8 cellular contexts compared by ENCODE assay signal in the genomic region with DNA sequence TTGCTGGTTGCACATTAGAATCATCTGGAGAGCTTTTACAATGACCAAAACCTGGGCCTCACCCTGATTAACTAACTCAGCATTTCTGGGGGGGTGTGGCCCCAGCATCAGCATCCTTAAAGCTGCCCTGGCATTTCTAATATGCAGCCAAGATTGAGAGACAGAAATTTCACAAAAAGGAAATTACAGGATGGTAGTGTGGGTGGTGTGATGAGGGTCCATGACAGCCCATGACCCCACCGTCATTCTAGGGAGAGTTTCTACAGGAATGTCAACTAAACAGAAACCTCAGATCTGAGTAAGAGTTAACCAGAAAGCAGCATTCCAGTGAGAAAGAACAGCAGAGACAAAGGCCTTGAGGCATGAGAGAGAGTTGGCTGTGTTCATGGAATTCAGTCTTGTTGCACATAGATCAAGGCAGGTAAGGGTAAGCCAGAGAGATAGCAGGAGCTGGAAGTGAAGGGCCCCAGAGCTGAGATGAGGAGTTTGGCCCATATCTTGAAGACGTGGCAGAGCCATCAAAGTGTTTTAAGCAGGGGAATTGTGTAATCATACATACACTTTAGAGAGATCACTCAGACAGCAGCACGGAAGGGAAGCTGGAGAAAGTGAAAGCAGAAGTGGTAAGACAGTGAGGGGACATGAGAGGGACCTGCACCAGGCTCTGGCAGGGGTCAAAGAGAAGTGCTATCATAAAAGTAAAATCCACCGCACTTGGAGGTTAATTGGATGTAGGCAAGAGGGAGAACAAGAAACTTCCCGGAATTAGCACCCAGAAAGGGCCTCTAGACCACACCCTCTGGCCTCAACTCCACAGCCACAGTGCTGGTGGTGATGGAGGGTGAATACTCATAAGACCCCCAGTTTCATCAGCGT. TPM values are rescaled to one million over a fixed set of nuclear protein-coding genes. Genes with fewer than 3 reads are reported as not detected.
A peak's percentile ranks its signal among the peaks of the same experiment; 100 is the strongest.
DNase-seq lines count a peak whose midpoint lies in the region; ATAC-seq, FAIRE-seq and TF ChIP-seq lines count a peak whose summit lies in the region.

No MANE protein-coding gene starts in this region.

- CTCF ChIA-PET in activated CD8-positive, alpha-beta memory T cell treated with anti-CD3 and anti-CD28 coated beads, Interleukin-2, amount 10 ng/mL, durations not matched to agents 7 days and 5 days (lab: Charles Lee), result interaction anchor here (0.9 to 6.7 kb wide), 10 partner anchors 9 to 147 kb away, joined by 3 to 101 read pairs (median 4); partner anchors contain the start of gene TMSB10

- TF ChIP-seq CTCF in gastroesophageal sphincter (IDR thresholded peaks at IDR 0.05), result no peak

- TF ChIP-seq POLR2A in GM12892 (IDR thresholded peaks at IDR 0.05; ENCODE audit: low read depth, low read length) (peak; percentile 38; the same call in 1 of the 2 replicates), gastroesophageal sphincter (IDR thresholded peaks at IDR 0.05) (no peak)

- peak overlapping the region; percentile 91 for H2AFZ ChIP-seq in Karpas-422 (ENCODE audit: low read length)

- peak overlapping the region; percentile 72 for H3K4me3 Mint-ChIP-seq in activated CD8-positive, alpha-beta memory T cell treated with anti-CD3 and anti-CD28 coated beads, Interleukin-2, amount 10 ng/mL, durations not matched to agents 7 days and 5 days

- H3K27ac ChIP-seq in Karpas-422 (ENCODE audit: low read length), result peak overlapping the region; percentile 36
- peak overlapping the region in 2 of 4 donors; percentile 21 to 49 for H3K27ac ChIP-seq in gastroesophageal sphincter

- TF ChIP-seq EP300 in gastroesophageal sphincter (IDR thresholded peaks at IDR 0.05), result no peak

- H3K4me1 Mint-ChIP-seq in activated CD8-positive, alpha-beta memory T cell treated with anti-CD3 and anti-CD28 coated beads, Interleukin-2, amount 10 ng/mL, durations not matched to agents 7 days and 5 days, result peaks cover 53% of the 10 kb centered on the region

- FAIRE-seq in GM12892 (lab: Jason Lieb, UNC), result peak; percentile 96

- H3K27me3 ChIP-seq in Karpas-422 (ENCODE audit: low read length) (no peaks in the 10 kb centered on the region), gastroesophageal sphincter (peaks cover 4% of the 10 kb centered on the region), skeletal muscle satellite cell (ENCODE audit: control insufficient read depth, insufficient read depth, low read length) (no peaks in the 10 kb centered on the region)

- peak overlapping the region; percentile 97 for H3K27ac Mint-ChIP-seq in activated CD8-positive, alpha-beta memory T cell treated with anti-CD3 and anti-CD28 coated beads, Interleukin-2, amount 10 ng/mL, durations not matched to agents 7 days and 5 days

- H3K36me3 Mint-ChIP-seq in activated CD8-positive, alpha-beta memory T cell treated with anti-CD3 and anti-CD28 coated beads, Interleukin-2, amount 10 ng/mL, durations not matched to agents 7 days and 5 days, result no peaks in the 10 kb centered on the region

- H3K4me3 ChIP-seq in Karpas-422 (ENCODE audit: low read length), result peak overlapping the region; percentile 30; the same call in 1 of the 2 replicates
- H3K4me3 ChIP-seq in gastroesophageal sphincter, result no peak overlapping the region
- peak overlapping the region; percentile 51 for H3K4me3 ChIP-seq in skeletal muscle satellite cell (ENCODE audit: low read length)

- no peaks in the 10 kb centered on the region for H3K9me3 Mint-ChIP-seq in activated CD8-positive, alpha-beta memory T cell treated with anti-CD3 and anti-CD28 coated beads, Interleukin-2, amount 10 ng/mL, durations not matched to agents 7 days and 5 days (ENCODE audit: low read depth)

- H3K4me2 ChIP-seq in Karpas-422 (ENCODE audit: low read depth, low read length, poor library complexity, severe bottlenecking) (peak overlapping the region; percentile 52), skeletal muscle satellite cell (ENCODE audit: low read length) (peak overlapping the region; percentile 81)

- WGBS in gastroesophageal sphincter (ENCODE audit: low coverage in 1 of 2), 2 donors, result 29 to 56% methylated on average over 4 to 6 of the region's 6 CpGs

- no peaks in the 10 kb centered on the region for H3K27me3 Mint-ChIP-seq in activated CD8-positive, alpha-beta memory T cell treated with anti-CD3 and anti-CD28 coated beads, Interleukin-2, amount 10 ng/mL, durations not matched to agents 7 days and 5 days

- H3K9me3 ChIP-seq in Karpas-422 (ENCODE audit: low read length) (no peaks in the 10 kb centered on the region), gastroesophageal sphincter (no peaks in the 10 kb centered on the region), skeletal muscle satellite cell (replicated peaks; ENCODE audit: low read length) (no peaks in the 10 kb centered on the region)

- no peak for DNase-seq in GM12892 (ENCODE audit: insufficient read length)
- peak; percentile 87 for DNase-seq in Karpas-422
- DNase-seq in activated CD8-positive, alpha-beta memory T cell treated with anti-CD3 and anti-CD28 coated beads, Interleukin-2, amount 10 ng/mL, durations not matched to agents 7 days and 5 days, result peak; percentile 84
- DNase-seq in occipital lobe (lab: John Stamatoyannopoulos, UW), result no peak
- DNase-seq in NCI-H146 (lab: John Stamatoyannopoulos, UW), result no peak

- H3K9ac ChIP-seq in Karpas-422 (ENCODE audit: low read length) (peak overlapping the region; percentile 47), skeletal muscle satellite cell (ENCODE audit: low read depth, low read length) (peak overlapping the region; percentile 68)

- no peaks in the 10 kb centered on the region for H4K20me1 ChIP-seq in Karpas-422 (ENCODE audit: insufficient read depth, low read depth, low read length)

- ATAC-seq in GM21737 (IDR thresholded peaks at IDR 0.05; ENCODE audit: unreplicated experiment), result peak; percentile 97
- ATAC-seq in activated CD8-positive, alpha-beta memory T cell treated with anti-CD3 and anti-CD28 coated beads, Interleukin-2, amount 10 ng/mL, durations not matched to agents 7 days and 5 days, result peak; percentile 92
- peak; percentile 80 for ATAC-seq in gastroesophageal sphincter

- no peaks in the 10 kb centered on the region for H3K79me2 ChIP-seq in Karpas-422 (ENCODE audit: low read length)

- H3K9me2 ChIP-seq in Karpas-422 (replicated peaks; ENCODE audit: insufficient read depth, low read length), result no peaks in the 10 kb centered on the region

- H3K36me3 ChIP-seq in Karpas-422 (ENCODE audit: insufficient read depth, low read length), result no peaks in the 10 kb centered on the region
- H3K36me3 ChIP-seq in gastroesophageal sphincter, result no peaks in the 10 kb centered on the region
- H3K36me3 ChIP-seq in skeletal muscle satellite cell (ENCODE audit: insufficient read depth, low read length), result no peaks in the 10 kb centered on the region

- H3K4me1 ChIP-seq in Karpas-422 (ENCODE audit: low read length), result peaks cover 14% of the 10 kb centered on the region
- H3K4me1 ChIP-seq in gastroesophageal sphincter, result no peaks in the 10 kb centered on the region
- H3K4me1 ChIP-seq in skeletal muscle satellite cell (ENCODE audit: control insufficient read depth, insufficient read depth, low read length), result peaks cover 13% of the 10 kb centered on the region

RNA-seq across cellular contexts. Expression of gene TRABD2A, which starts 7.8 kb away (rescaled TPM):
- 0.23 TPM for polyA plus RNA-seq in GM12892 (2012; ENCODE audit: missing spikeins)
- 0.04 and 2.4 TPM in 2 replicates for total RNA-seq in Karpas-422 (2014; rRNA removed; shearing (Covaris generic); ENCODE audit: low replicate concordance)
- 10 to 100 TPM; 30.2 to 32.4 TPM for total RNA-seq in activated CD8-positive, alpha-beta memory T cell treated with anti-CD3 and anti-CD28 coated beads, Interleukin-2, amount 10 ng/mL, durations not matched to agents 7 days and 5 days
- 1 to 10 TPM in 2 of 4 donors, under 1 TPM in 2; 0.47 to 2.7 (median 1.4) TPM for total RNA-seq in gastroesophageal sphincter
- 18.8 and 22.9 TPM in 2 replicates for total RNA-seq in skeletal muscle satellite cell (2012; rRNA removed)
- total RNA-seq in occipital lobe, result 1.1 TPM

RNA-seq across cellular contexts. Expression of gene TMSB10, which starts 16.8 kb away (rescaled TPM):
- 4,109 TPM for polyA plus RNA-seq in GM12892 (2012; ENCODE audit: missing spikeins)
- 1,287 and 3,084 TPM in 2 replicates for total RNA-seq in Karpas-422 (2014; rRNA removed; shearing (Covaris generic); ENCODE audit: low replicate concordance)
- total RNA-seq in activated CD8-positive, alpha-beta memory T cell treated with anti-CD3 and anti-CD28 coated beads, Interleukin-2, amount 10 ng/mL, durations not matched to agents 7 days and 5 days, result 1,000 to 10,000 TPM; 3,578 to 3,807 TPM
- total RNA-seq in gastroesophageal sphincter, result 1,000 to 10,000 TPM in 3 of 4 donors, 100 to 1,000 TPM in 1; 797 to 2,612 (median 1,708) TPM
- total RNA-seq in skeletal muscle satellite cell (2012; rRNA removed), result 4,947 and 6,455 TPM in 2 replicates
- 2,498 TPM for total RNA-seq in occipital lobe

Comparison
In these comparisons a context has a peak if more than half of its experiments do, and no peak if none do; other contexts are left out.
1. DNase-seq: peak in Karpas-422 (single experiment) and activated CD8-positive, alpha-beta memory T cell treated with anti-CD3 and anti-CD28 coated beads, Interleukin-2, amount 10 ng/mL, durations not matched to agents 7 days and 5 days (single experiment); none in GM12892 (single experiment), occipital lobe (single experiment) and NCI-H146 (single experiment).
2. H3K4me3 ChIP-seq: peak in Karpas-422 (single experiment) and skeletal muscle satellite cell (single experiment); none in gastroesophageal sphincter (0 of 2).
3. Peak in every context shown above with its lines, with median percentiles within 50 percentile points of each other: ATAC-seq.